In genomic region chr1:15849775-15850449, GRCh38 we compare ENCODE assay signal across 8 cellular contexts. TPM values are rescaled to one million over a fixed set of nuclear protein-coding genes. Genes with fewer than 3 reads are reported as not detected.
DNase-seq lines count a peak whose midpoint lies in the region; ATAC-seq and TF ChIP-seq lines count a peak whose summit lies in the region.

No MANE protein-coding gene starts in this region.

- DNase-seq in G401 (ENCODE audit: low spot score) (peak; percentile 75), NCI-H1092 treated with DMSO at 0.1 percent for 48 hours (lab: John Stamatoyannopoulos, UW) (peak; percentile 88), SK-N-SH (peak; percentile 71), brain pericyte (ENCODE audit: low read depth, low spot score) (peak; percentile 17), kidney glomerular epithelial cell (lab: John Stamatoyannopoulos, UW) (peak; percentile 42)
- peak; percentile 64 for DNase-seq in stimulated activated CD4-positive, alpha-beta T cell treated with anti-CD3 and anti-CD28 coated beads, Interleukin-15, amount 100 ng/mL, for 24 hours

- no peaks in the 10 kb centered on the region for H3K36me3 ChIP-seq in SK-N-SH (replicated peaks in 1 of 2; ENCODE audit: control insufficient read depth in 1 of 2, insufficient read depth in 2 of 2, low read length in 1 of 2)

- H3F3A ChIP-seq in SK-N-SH (replicated peaks; ENCODE audit: insufficient read depth) = peaks cover 37% of the 10 kb centered on the region

- CTCF ChIA-PET in SK-N-SH (lab: Yijun Ruan, JAX) = interaction anchor here (0.8 to 2.6 kb wide), 9 partner anchors 12 to 204 kb away, joined by 3 to 11 read pairs (median 3); no protein-coding TSS in a partner anchor

- H3K9ac ChIP-seq in SK-N-SH = peak overlapping the region; percentile 83

- H3K79me2 ChIP-seq in SK-N-SH (ENCODE audit: insufficient read depth) = peaks cover 94% of the 10 kb centered on the region

- H3K4me1 ChIP-seq in SK-N-SH (ENCODE audit: control insufficient read depth in 1 of 2, insufficient read depth in 2 of 2, low read depth in 1 of 2, low read length in 1 of 2) = peaks cover 7 to 22% of the 10 kb centered on the region in 2 experiments; a peak in 3 of 4 replicates

- TF ChIP-seq RAD21 in SK-N-SH (IDR thresholded peaks at IDR 0.05; ENCODE audit: low read length) = no peak

- H3K4me2 ChIP-seq in SK-N-SH = peak overlapping the region; percentile 91

- in situ Hi-C loops in G401 (cut with HindIII; ENCODE audit: low sequenced_read_pairs) = no loop called here

- H3K9me2 ChIP-seq in SK-N-SH = no peaks in the 10 kb centered on the region

- TF ChIP-seq CTCF in SK-N-SH (IDR thresholded peaks at IDR 0.05) = no peak

- 1% methylated on average over 16 of the region's 16 CpGs for WGBS in SK-N-SH (ENCODE audit: low lambda C conversion rate)

- POLR2A ChIA-PET in SK-N-SH (lab: Yijun Ruan, JAX) = interaction anchor here (0.6 to 3.9 kb wide), 15 partner anchors 12 to 210 kb away, joined by 3 to 22 read pairs (median 4); no protein-coding TSS in a partner anchor

- H3K27me3 ChIP-seq in SK-N-SH (ENCODE audit: insufficient read depth) = no peaks in the 10 kb centered on the region

- peak overlapping the region; percentile 98 for H3K27ac ChIP-seq in SK-N-SH (ENCODE audit: low read depth in 2 of 2, low read length in 1 of 2)

- no peaks in the 10 kb centered on the region for H3K9me3 ChIP-seq in SK-N-SH

- H4K20me1 ChIP-seq in SK-N-SH (ENCODE audit: insufficient read depth) = 0 out of 2 replicates have a peak, but pooled peaks cover 9% of the 10 kb centered on the region

- no peak for TF ChIP-seq EP300 in SK-N-SH (IDR thresholded peaks at IDR 0.05; ENCODE audit: borderline replicate concordance in 1 of 2, low read depth in 1 of 2, low read length in 1 of 2)

- ATAC-seq in GM18498 (IDR thresholded peaks at IDR 0.05; ENCODE audit: unreplicated experiment) (no peak), HG02588 (IDR thresholded peaks at IDR 0.05; ENCODE audit: unreplicated experiment) (no peak)

- peak overlapping the region; percentile 66 for H2AFZ ChIP-seq in SK-N-SH (ENCODE audit: low read depth)

- H3K4me3 ChIP-seq in SK-N-SH (ENCODE audit: low read depth in 2 of 2, low read length in 1 of 2) = peak overlapping the region; percentile 72 to 80

TF ChIP-seq in SK-N-SH, 30 proteins besides CTCF, POLR2A, EP300 and RAD21 (continues in another document):
- TF ChIP-seq TCF12 (IDR thresholded peaks at IDR 0.05) (peak; percentile 7; the same call in 1 of the 2 replicates), FOXJ3 (CRISPR knock-in tag; IDR thresholded peaks at IDR 0.05) (0 out of 2 replicates have a peak, but pooled peaks have one; percentile 12), FOSL2 (IDR thresholded peaks at IDR 0.05; ENCODE audit: borderline replicate concordance, low read depth) (no peak), ZBTB33 (IDR thresholded peaks at IDR 0.05; ENCODE audit: borderline replicate concordance, low read depth) (no peak), MXI1 (IDR thresholded peaks at IDR 0.05; ENCODE audit: low read depth, low read length) (peak; percentile 89), USF2 (IDR thresholded peaks at IDR 0.05; ENCODE audit: borderline replicate concordance, low read depth, low read length) (no peak), JUND (IDR thresholded peaks at IDR 0.05) (no peak), FOXM1 (IDR thresholded peaks at IDR 0.05; ENCODE audit: low read depth) (no peak), REST (IDR thresholded peaks at IDR 0.05; ENCODE audit: low read depth, low read length) (no peak), EZH2phosphoT487 (IDR thresholded peaks at IDR 0.05; ENCODE audit: borderline replicate concordance, low read depth) (no peak), RFX5 (IDR thresholded peaks at IDR 0.05; ENCODE audit: low read length) (no peak), GATA2 (CRISPR knock-in tag; IDR thresholded peaks at IDR 0.05) (peak; percentile 76), MAX (IDR thresholded peaks at IDR 0.05; ENCODE audit: low read depth) (peak; percentile 82), TAF1 (IDR thresholded peaks at IDR 0.05; ENCODE audit: borderline replicate concordance, low read depth, low read length) (peak; percentile 69; the same call in 1 of the 2 replicates), POLR2AphosphoS5 (IDR thresholded peaks at IDR 0.05; ENCODE audit: low read depth, low read length) (0 out of 2 replicates have a peak, but pooled peaks have one; percentile 46), GABPA (IDR thresholded peaks at IDR 0.05; ENCODE audit: low read depth) (no peak), IRF3 (IDR thresholded peaks at IDR 0.05; ENCODE audit: low read depth, low read length) (no peak), NFIC (IDR thresholded peaks at IDR 0.05; ENCODE audit: borderline replicate concordance) (no peak), RCOR1 (IDR thresholded peaks at IDR 0.05; ENCODE audit: low read length) (no peak; the same call in 1 of the 2 replicates), SMC3 (IDR thresholded peaks at IDR 0.05; ENCODE audit: low read depth, low read length) (peak; percentile 9; the same call in 1 of the 2 replicates)

RNA-seq across cellular contexts. Expression of gene SPEN, which starts 2.4 kb away (rescaled TPM):
- 1.5 and 2.4 TPM in 2 replicates for total RNA-seq in G401 (2014; rRNA removed; shearing (Covaris generic))
- 3.2 and 6.1 TPM in 2 replicates for polyA plus RNA-seq in SK-N-SH (2012; rRNA removed)
- polyA plus RNA-seq in SK-N-SH (2012; cell fraction: cytosol; rRNA removed) = 2.9 and 4.3 TPM in 2 replicates
- polyA plus RNA-seq in SK-N-SH (2012; cell fraction: nucleus; rRNA removed) = 24.6 and 35.8 TPM in 2 replicates

RNA-seq across cellular contexts. Expression of gene UQCRHL, which starts 42.5 kb away (rescaled TPM):
- 6.0 and 6.8 TPM in 2 replicates for total RNA-seq in G401 (2014; rRNA removed; shearing (Covaris generic))
- 2.8 and 4.1 TPM in 2 replicates for polyA plus RNA-seq in SK-N-SH (2012; rRNA removed)
- polyA plus RNA-seq in SK-N-SH (2012; cell fraction: cytosol; rRNA removed) = 4.1 and 9.7 TPM in 2 replicates
- polyA plus RNA-seq in SK-N-SH (2012; cell fraction: nucleus; rRNA removed) = 1.8 and 2.6 TPM in 2 replicates

Comparison
In these comparisons a context has a peak if more than half of its experiments do, and no peak if none do; other contexts are left out.
1. DNase-seq: peak in every context shown above with its lines; median percentile 88 in NCI-H1092 treated with DMSO at 0.1 percent for 48 hours; 75 in G401; 71 in SK-N-SH; 64 in stimulated activated CD4-positive, alpha-beta T cell treated with anti-CD3 and anti-CD28 coated beads, Interleukin-15, amount 100 ng/mL, for 24 hours; 42 in kidney glomerular epithelial cell; 17 in brain pericyte.